In the genomic region with DNA sequence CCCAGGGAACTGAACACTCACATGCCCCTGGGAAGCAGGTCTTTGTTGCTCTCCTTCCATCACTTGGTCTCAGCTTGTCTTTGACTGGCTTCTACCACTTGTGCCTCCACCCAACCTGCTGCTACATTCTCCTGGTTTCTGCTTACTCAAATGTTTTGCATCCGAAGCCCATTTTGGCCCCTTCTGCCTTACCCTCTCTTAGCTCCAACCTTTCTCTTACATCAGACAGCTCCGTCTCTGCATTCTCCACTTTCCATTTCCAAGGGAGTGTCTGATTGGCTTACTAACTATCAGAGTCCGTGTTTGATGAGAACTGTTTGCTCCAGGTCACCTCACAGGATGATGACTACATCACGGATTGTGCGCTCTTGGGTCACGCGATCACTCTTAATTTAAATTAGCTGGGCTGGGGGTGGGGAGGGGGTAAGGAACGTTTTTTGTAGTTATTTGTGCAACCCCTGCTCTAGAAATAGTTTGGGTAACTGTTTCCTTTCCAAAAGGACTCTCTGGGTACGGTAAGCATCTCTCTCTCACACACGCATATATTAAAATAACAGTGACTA, we compare ENCODE assay signal across 8 cellular contexts. TPM values are rescaled to one million over a fixed set of nuclear protein-coding genes. Genes with fewer than 3 reads are reported as not detected.
DNase-seq lines count a peak whose midpoint lies in the region; ATAC-seq and TF ChIP-seq lines count a peak whose summit lies in the region.

No MANE protein-coding gene starts in this region.

- H3K4me3 ChIP-seq in GM23248 = peak overlapping the region; percentile 88
- H3K4me3 ChIP-seq in esophagus muscularis mucosa = peak overlapping the region; percentile 82 to 87 (median 86)
- H3K4me3 ChIP-seq in osteoblast (ENCODE audit: insufficient read depth, low read length) = peak overlapping the region; percentile 96

- intact Hi-C loops in activated CD4-positive, alpha-beta memory T cell treated with anti-CD3 and anti-CD28 coated beads for 36 hours (cut with micrococcal nuclease) = loop anchor here (1.0 to 5.0 kb wide), 10 partner anchors 39 to 375 kb away; a partner anchor contains a TSS
- intact Hi-C loops in esophagus muscularis mucosa (cut with DNase I) = no loop called here

- H4K20me1 ChIP-seq in GM23248 (ENCODE audit: insufficient read depth) (no peaks in the 10 kb centered on the region), osteoblast (ENCODE audit: insufficient read depth, low read length) (peaks cover 2% of the 10 kb centered on the region)

- H3K79me2 ChIP-seq in GM23248 (ENCODE audit: insufficient read depth) = peaks cover 24% of the 10 kb centered on the region
- H3K79me2 ChIP-seq in osteoblast (ENCODE audit: insufficient read depth, low read length) = peaks cover 43% of the 10 kb centered on the region

- H3K36me3 Mint-ChIP-seq in activated CD4-positive, alpha-beta memory T cell treated with anti-CD3 and anti-CD28 coated beads for 36 hours = peaks cover 2% of the 10 kb centered on the region

- H3K4me2 ChIP-seq in GM23248 (ENCODE audit: unreplicated experiment) (peak overlapping the region; percentile 77), osteoblast (ENCODE audit: insufficient read depth, low read length) (peak overlapping the region; percentile 96)

- in situ Hi-C loops in GM23248 (cut with MboI) = no loop called here

- H3K9me2 ChIP-seq in GM23248 (ENCODE audit: insufficient read depth) = no peaks in the 10 kb centered on the region

- H3K4me1 ChIP-seq in GM23248 (ENCODE audit: insufficient read depth) (peaks cover 8% of the 10 kb centered on the region; the same call in 1 of the 2 replicates), esophagus muscularis mucosa (peaks cover 10 to 21% (median 18%) of the 10 kb centered on the region in 4 donors), osteoblast (ENCODE audit: insufficient read depth, low read length) (peaks cover 18% of the 10 kb centered on the region)

- peak overlapping the region; percentile 74; the same call in 1 of the 2 replicates for H3K27ac ChIP-seq in C4-2B
- H3K27ac ChIP-seq in GM23248 = peak overlapping the region; percentile 64
- peak overlapping the region in 2 of 4 donors; percentile 80 to 87 for H3K27ac ChIP-seq in esophagus muscularis mucosa (replicated peaks in 1 of 4)
- H3K27ac ChIP-seq in osteoblast (ENCODE audit: low read depth, low read length) = peak overlapping the region; percentile 70

- no peak for TF ChIP-seq POLR2A in esophagus muscularis mucosa (IDR thresholded peaks at IDR 0.05; ENCODE audit: low read depth)

- no peaks in the 10 kb centered on the region for H3K27me3 Mint-ChIP-seq in activated CD4-positive, alpha-beta memory T cell treated with anti-CD3 and anti-CD28 coated beads for 36 hours

- WGBS in GM23248 (ENCODE audit: low coverage in 1 of 2, low lambda C conversion rate in 2 of 2, missing lambda C conversion rate in 2 of 2), 2 experiments = 14 to 15% methylated on average over 10 of the region's 10 CpGs
- 27% methylated on average over 10 of the region's 10 CpGs for WGBS in esophagus muscularis mucosa

- TF ChIP-seq EP300 in esophagus muscularis mucosa (IDR thresholded peaks at IDR 0.05) = no peak

- no peak for TF ChIP-seq CTCF in C4-2B (conservative IDR thresholded peaks at IDR 0.05)
- no peak for TF ChIP-seq CTCF in esophagus muscularis mucosa (IDR thresholded peaks at IDR 0.05)
- no peak for TF ChIP-seq CTCF in osteoblast (IDR thresholded peaks at IDR 0.05; ENCODE audit: extremely low read depth, low read depth, low read length)

- peaks cover 7% of the 10 kb centered on the region; the same call in 1 of the 2 replicates for H3F3A ChIP-seq in GM23248 (ENCODE audit: insufficient read depth)

- no peaks in the 10 kb centered on the region for H3K9me3 ChIP-seq in GM23248 (ENCODE audit: low read depth)
- no peaks in the 10 kb centered on the region for H3K9me3 ChIP-seq in esophagus muscularis mucosa
- H3K9me3 ChIP-seq in osteoblast (ENCODE audit: low read depth, low read length) = no peaks in the 10 kb centered on the region

- no peaks in the 10 kb centered on the region for H3K36me3 ChIP-seq in GM23248 (ENCODE audit: low read depth)
- no peaks in the 10 kb centered on the region for H3K36me3 ChIP-seq in esophagus muscularis mucosa
- no peaks in the 10 kb centered on the region for H3K36me3 ChIP-seq in osteoblast (ENCODE audit: insufficient read depth, low read length)

- CTCF ChIA-PET in activated CD4-positive, alpha-beta memory T cell treated with anti-CD3 and anti-CD28 coated beads for 36 hours (lab: Charles Lee) = interaction anchor here (0.8 to 1.3 kb wide), 2 partner anchors 265 to 342 kb away, joined by 3 to 5 read pairs; no protein-coding TSS in a partner anchor

- H3K4me3 Mint-ChIP-seq in activated CD4-positive, alpha-beta memory T cell treated with anti-CD3 and anti-CD28 coated beads for 36 hours = no peak overlapping the region

- H2AFZ ChIP-seq in GM23248 = peak overlapping the region; percentile 89
- H2AFZ ChIP-seq in osteoblast (ENCODE audit: low read length) = peak overlapping the region; percentile 91

- H3K9me3 Mint-ChIP-seq in activated CD4-positive, alpha-beta memory T cell treated with anti-CD3 and anti-CD28 coated beads for 36 hours = no peaks in the 10 kb centered on the region

- H3K27me3 ChIP-seq in GM23248 (replicated peaks; ENCODE audit: insufficient read depth) = no peaks in the 10 kb centered on the region
- peaks cover 0 to 4% (median 0%) of the 10 kb centered on the region in 4 donors for H3K27me3 ChIP-seq in esophagus muscularis mucosa
- H3K27me3 ChIP-seq in osteoblast (ENCODE audit: insufficient read depth, low read length) = no peaks in the 10 kb centered on the region

- peaks cover 10% of the 10 kb centered on the region for H3K4me1 Mint-ChIP-seq in activated CD4-positive, alpha-beta memory T cell treated with anti-CD3 and anti-CD28 coated beads for 36 hours (ENCODE audit: low read depth)

- ATAC-seq in HG03045 (IDR thresholded peaks at IDR 0.05; ENCODE audit: unreplicated experiment) (no peak), HG03135 (IDR thresholded peaks at IDR 0.05; ENCODE audit: unreplicated experiment) (no peak)

- DNase-seq in GM23248 (peak; percentile 64), NCI-H2196 treated with DMSO at 0.1 percent for 48 hours (lab: John Stamatoyannopoulos, UW; ENCODE audit: unreplicated experiment) (peak; percentile 76), esophagus muscularis mucosa (ENCODE audit: extremely low spot score) (no peak), osteoblast (ENCODE audit: insufficient read length, low spot score, missing footprints) (no peak)
- peak; percentile 74 for DNase-seq in activated CD4-positive, alpha-beta memory T cell treated with anti-CD3 and anti-CD28 coated beads for 36 hours

- H3K9ac ChIP-seq in GM23248 = peak overlapping the region; percentile 93

- no peak overlapping the region for H3K27ac Mint-ChIP-seq in activated CD4-positive, alpha-beta memory T cell treated with anti-CD3 and anti-CD28 coated beads for 36 hours

- POLR2A ChIA-PET in activated CD4-positive, alpha-beta memory T cell treated with anti-CD3 and anti-CD28 coated beads for 36 hours (lab: Charles Lee) = interaction anchor here (0.6 to 1.9 kb wide), 8 partner anchors 39 to 345 kb away, joined by 3 to 10 read pairs (median 4); no protein-coding TSS in a partner anchor

RNA-seq across cellular contexts. Expression of a gene that starts 0.8 kb away (rescaled TPM):
- 12.9 and 17.1 TPM in 2 replicates for total RNA-seq in GM23248 (2014; rRNA removed; shearing (Covaris generic))
- 37.1 and 38.7 TPM in 2 replicates for polyA plus RNA-seq in GM23248 (2016; fragmentation: Nextera tagmentation; extraction: Ambion mirVana)
- total RNA-seq in activated CD4-positive, alpha-beta memory T cell treated with anti-CD3 and anti-CD28 coated beads for 36 hours = 100 to 1,000 TPM; 179 to 182 TPM
- 10 to 100 TPM in 1 of 4 donors, 1 to 10 TPM in 3; 4.6 to 10.1 (median 7.1) TPM for total RNA-seq in esophagus muscularis mucosa
- total RNA-seq in osteoblast = 42.3 and 43.0 TPM in 2 replicates

RNA-seq across cellular contexts. Expression of a gene that starts 39.6 kb away (rescaled TPM):
- 21.1 and 24.4 TPM in 2 replicates for total RNA-seq in GM23248 (2014; rRNA removed; shearing (Covaris generic))
- 12.4 and 13.1 TPM in 2 replicates for polyA plus RNA-seq in GM23248 (2016; fragmentation: Nextera tagmentation; extraction: Ambion mirVana)
- 10 to 100 TPM; 50.7 to 57.9 TPM for total RNA-seq in activated CD4-positive, alpha-beta memory T cell treated with anti-CD3 and anti-CD28 coated beads for 36 hours
- total RNA-seq in esophagus muscularis mucosa (10 to 100 TPM; 23.4 to 43.2 (median 30.1) TPM), osteoblast (42.4 and 43.1 TPM in 2 replicates)

Comparison
In these comparisons a context has a peak if more than half of its experiments do, and no peak if none do; other contexts are left out.
1. DNase-seq: peak in GM23248 (single experiment), NCI-H2196 treated with DMSO at 0.1 percent for 48 hours (single experiment) and activated CD4-positive, alpha-beta memory T cell treated with anti-CD3 and anti-CD28 coated beads for 36 hours (single experiment); none in esophagus muscularis mucosa (single experiment) and osteoblast (single experiment).
2. Peak in every context shown above with its lines, with median percentiles within 50 percentile points of each other: H3K4me3 ChIP-seq.